1 cellular context compared by ENCODE assay signal in genomic region chr1:48530727-48531351, GRCh38.
A peak's percentile ranks its signal among the peaks of the same experiment; 100 is the strongest.
TF ChIP-seq lines count a peak whose summit lies in the region.

No MANE protein-coding gene starts in this region.

TF ChIP-seq in HepG2, 621 proteins besides CTCF, POLR2A, EP300 and RAD21 (continued from another document and continues in another):
- no peak for TF ChIP-seq ZNF800 (CRISPR knock-in tag; IDR thresholded peaks at IDR 0.05)
- TF ChIP-seq SMAD1 (CRISPR knock-in tag; IDR thresholded peaks at IDR 0.05; ENCODE audit: borderline replicate concordance, low read depth), result no peak
- no peak for TF ChIP-seq HNF4A (CRISPR knock-in tag; IDR thresholded peaks at IDR 0.05)
- TF ChIP-seq ZBTB33 (CRISPR knock-in tag; IDR thresholded peaks at IDR 0.05), result 0 out of 2 replicates have a peak, but pooled peaks have one; percentile 17
- no peak for TF ChIP-seq ZNF136 (CRISPR knock-in tag; IDR thresholded peaks at IDR 0.05; ENCODE audit: low read depth)
- TF ChIP-seq, protein P1, sequence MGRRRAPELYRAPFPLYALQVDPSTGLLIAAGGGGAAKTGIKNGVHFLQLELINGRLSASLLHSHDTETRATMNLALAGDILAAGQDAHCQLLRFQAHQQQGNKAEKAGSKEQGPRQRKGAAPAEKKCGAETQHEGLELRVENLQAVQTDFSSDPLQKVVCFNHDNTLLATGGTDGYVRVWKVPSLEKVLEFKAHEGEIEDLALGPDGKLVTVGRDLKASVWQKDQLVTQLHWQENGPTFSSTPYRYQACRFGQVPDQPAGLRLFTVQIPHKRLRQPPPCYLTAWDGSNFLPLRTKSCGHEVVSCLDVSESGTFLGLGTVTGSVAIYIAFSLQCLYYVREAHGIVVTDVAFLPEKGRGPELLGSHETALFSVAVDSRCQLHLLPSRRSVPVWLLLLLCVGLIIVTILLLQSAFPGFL (CRISPR knock-in tag; IDR thresholded peaks at IDR 0.05), result no peak
- TF ChIP-seq SRSF1 (optimal IDR thresholded peaks at IDR 0.05; ENCODE audit: low read depth, low read length), result no peak
- TF ChIP-seq, protein P2, sequence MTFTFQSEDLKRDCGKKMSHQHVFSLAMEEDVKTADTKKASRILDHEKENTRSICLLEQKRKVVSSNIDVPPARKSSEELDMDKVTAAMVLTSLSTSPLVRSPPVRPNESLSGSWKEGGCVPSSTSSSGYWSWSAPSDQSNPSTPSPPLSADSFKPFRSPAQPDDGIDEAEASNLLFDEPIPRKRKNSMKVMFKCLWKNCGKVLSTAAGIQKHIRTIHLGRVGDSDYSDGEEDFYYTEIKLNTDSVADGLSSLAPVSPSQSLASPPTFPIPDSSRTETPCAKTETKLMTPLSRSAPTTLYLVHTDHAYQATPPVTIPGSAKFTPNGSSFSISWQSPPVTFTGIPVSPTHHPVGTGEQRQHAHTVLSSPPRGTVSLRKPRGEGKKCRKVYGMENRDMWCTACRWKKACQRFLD (CRISPR knock-in tag; IDR thresholded peaks at IDR 0.05; ENCODE audit: borderline replicate concordance), result no peak
- TF ChIP-seq, protein P3, sequence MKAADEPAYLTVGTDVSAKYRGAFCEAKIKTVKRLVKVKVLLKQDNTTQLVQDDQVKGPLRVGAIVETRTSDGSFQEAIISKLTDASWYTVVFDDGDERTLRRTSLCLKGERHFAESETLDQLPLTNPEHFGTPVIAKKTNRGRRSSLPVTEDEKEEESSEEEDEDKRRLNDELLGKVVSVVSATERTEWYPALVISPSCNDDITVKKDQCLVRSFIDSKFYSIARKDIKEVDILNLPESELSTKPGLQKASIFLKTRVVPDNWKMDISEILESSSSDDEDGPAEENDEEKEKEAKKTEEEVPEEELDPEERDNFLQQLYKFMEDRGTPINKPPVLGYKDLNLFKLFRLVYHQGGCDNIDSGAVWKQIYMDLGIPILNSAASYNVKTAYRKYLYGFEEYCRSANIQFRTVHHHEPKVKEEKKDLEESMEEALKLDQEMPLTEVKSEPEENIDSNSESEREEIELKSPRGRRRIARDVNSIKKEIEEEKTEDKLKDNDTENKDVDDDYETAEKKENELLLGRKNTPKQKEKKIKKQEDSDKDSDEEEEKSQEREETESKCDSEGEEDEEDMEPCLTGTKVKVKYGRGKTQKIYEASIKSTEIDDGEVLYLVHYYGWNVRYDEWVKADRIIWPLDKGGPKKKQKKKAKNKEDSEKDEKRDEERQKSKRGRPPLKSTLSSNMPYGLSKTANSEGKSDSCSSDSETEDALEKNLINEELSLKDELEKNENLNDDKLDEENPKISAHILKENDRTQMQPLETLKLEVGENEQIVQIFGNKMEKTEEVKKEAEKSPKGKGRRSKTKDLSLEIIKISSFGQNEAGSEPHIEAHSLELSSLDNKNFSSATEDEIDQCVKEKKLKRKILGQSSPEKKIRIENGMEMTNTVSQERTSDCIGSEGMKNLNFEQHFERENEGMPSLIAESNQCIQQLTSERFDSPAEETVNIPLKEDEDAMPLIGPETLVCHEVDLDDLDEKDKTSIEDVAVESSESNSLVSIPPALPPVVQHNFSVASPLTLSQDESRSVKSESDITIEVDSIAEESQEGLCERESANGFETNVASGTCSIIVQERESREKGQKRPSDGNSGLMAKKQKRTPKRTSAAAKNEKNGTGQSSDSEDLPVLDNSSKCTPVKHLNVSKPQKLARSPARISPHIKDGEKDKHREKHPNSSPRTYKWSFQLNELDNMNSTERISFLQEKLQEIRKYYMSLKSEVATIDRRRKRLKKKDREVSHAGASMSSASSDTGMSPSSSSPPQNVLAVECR (CRISPR knock-in tag; IDR thresholded peaks at IDR 0.05; ENCODE audit: borderline replicate concordance), result no peak; the same call in 1 of the 2 replicates
- TF ChIP-seq JUNB (CRISPR knock-in tag; IDR thresholded peaks at IDR 0.05; ENCODE audit: borderline replicate concordance), result no peak
- no peak for TF ChIP-seq ZNF567 (CRISPR knock-in tag; IDR thresholded peaks at IDR 0.05; ENCODE audit: borderline replicate concordance)
- TF ChIP-seq PRDM15 (CRISPR knock-in tag; IDR thresholded peaks at IDR 0.05), result no peak
- no peak for TF ChIP-seq ZBTB3 (CRISPR knock-in tag; IDR thresholded peaks at IDR 0.05; ENCODE audit: borderline replicate concordance, low read depth)
- no peak; the same call in 1 of the 2 replicates for TF ChIP-seq MEIS2 (CRISPR knock-in tag; IDR thresholded peaks at IDR 0.05)
- TF ChIP-seq ZNF446 (CRISPR knock-in tag; IDR thresholded peaks at IDR 0.05), result no peak
- no peak for TF ChIP-seq ZMYM3 (CRISPR knock-in tag; IDR thresholded peaks at IDR 0.05)
- no peak for TF ChIP-seq ZNF557 (CRISPR knock-in tag; IDR thresholded peaks at IDR 0.05)
- no peak for TF ChIP-seq BCL3 (CRISPR knock-in tag; IDR thresholded peaks at IDR 0.05)
- 0 out of 2 replicates have a peak, but pooled peaks have one; percentile 36 for TF ChIP-seq ZNF639 (CRISPR knock-in tag; conservative IDR thresholded peaks at IDR 0.05)
- no peak for TF ChIP-seq RXRA (CRISPR knock-in tag; IDR thresholded peaks at IDR 0.05)
- TF ChIP-seq ZFYVE20 (CRISPR knock-in tag; IDR thresholded peaks at IDR 0.05; ENCODE audit: borderline replicate concordance, low read depth), result no peak
- no peak for TF ChIP-seq ZNF709 (CRISPR knock-in tag; IDR thresholded peaks at IDR 0.05)
- 0 out of 2 replicates have a peak, but pooled peaks have one; percentile 39 for TF ChIP-seq ZNF614 (CRISPR knock-in tag; IDR thresholded peaks at IDR 0.05; ENCODE audit: borderline replicate concordance)
- no peak for TF ChIP-seq ZNF589 (CRISPR knock-in tag; conservative IDR thresholded peaks at IDR 0.05)
- no peak for TF ChIP-seq RBFOX2 (IDR thresholded peaks at IDR 0.05; ENCODE audit: low read depth, low read length)
- no peak for TF ChIP-seq ZNF225 (CRISPR knock-in tag; IDR thresholded peaks at IDR 0.05)
- no peak for TF ChIP-seq ZNF563 (CRISPR knock-in tag; IDR thresholded peaks at IDR 0.05)
- 0 out of 2 replicates have a peak, but pooled peaks have one; percentile 45 for TF ChIP-seq CCDC6 (CRISPR knock-in tag; IDR thresholded peaks at IDR 0.05)
- TF ChIP-seq ZNF570 (CRISPR knock-in tag; IDR thresholded peaks at IDR 0.05; ENCODE audit: borderline replicate concordance), result no peak
- TF ChIP-seq RAD51 (IDR thresholded peaks at IDR 0.05; ENCODE audit: borderline replicate concordance), result no peak
- TF ChIP-seq NKX3-1 (CRISPR knock-in tag; IDR thresholded peaks at IDR 0.05), result peak; percentile 80
- TF ChIP-seq POGK (CRISPR knock-in tag; conservative IDR thresholded peaks at IDR 0.05), result 0 out of 2 replicates have a peak, but pooled peaks have one; percentile 32
- TF ChIP-seq SP2 (CRISPR knock-in tag; IDR thresholded peaks at IDR 0.05), result no peak
- TF ChIP-seq ZNF329 (CRISPR knock-in tag; IDR thresholded peaks at IDR 0.05; ENCODE audit: low read depth), result no peak
- no peak; the same call in 1 of the 2 replicates for TF ChIP-seq HOXD1 (CRISPR knock-in tag; IDR thresholded peaks at IDR 0.05)
- no peak for TF ChIP-seq RCOR2 (CRISPR knock-in tag; IDR thresholded peaks at IDR 0.05)
- TF ChIP-seq SOX13 (IDR thresholded peaks at IDR 0.05), result no peak
- TF ChIP-seq SOX13 (CRISPR knock-in tag; conservative IDR thresholded peaks at IDR 0.05 in 1 of 2, IDR thresholded peaks at IDR 0.05 in 1 of 2), result 0 out of 4 replicates have a peak, but pooled peaks of 1 of the 2 experiments have one; percentile 33
- no peak for TF ChIP-seq SYNCRIP (IDR thresholded peaks at IDR 0.05; ENCODE audit: insufficient read depth, low read depth, low read length)
- TF ChIP-seq ZNF546 (CRISPR knock-in tag; conservative IDR thresholded peaks at IDR 0.05), result no peak
- peak; percentile 29; the same call in 1 of the 2 replicates for TF ChIP-seq FOXO1 (CRISPR knock-in tag; IDR thresholded peaks at IDR 0.05)
- TF ChIP-seq ZNF850 (CRISPR knock-in tag; conservative IDR thresholded peaks at IDR 0.05), result no peak
- TF ChIP-seq MED13 (CRISPR knock-in tag; IDR thresholded peaks at IDR 0.05), result no peak
- no peak for TF ChIP-seq ZNF20 (CRISPR knock-in tag; IDR thresholded peaks at IDR 0.05)
- no peak for TF ChIP-seq ZMYM2 (CRISPR knock-in tag; IDR thresholded peaks at IDR 0.05)
- 0 out of 2 replicates have a peak, but pooled peaks have one; percentile 44 for TF ChIP-seq SP4 (CRISPR knock-in tag; IDR thresholded peaks at IDR 0.05)
- TF ChIP-seq FOXC1 (CRISPR knock-in tag; IDR thresholded peaks at IDR 0.05; ENCODE audit: borderline replicate concordance), result no peak
- no peak for TF ChIP-seq ZC3H4 (CRISPR knock-in tag; IDR thresholded peaks at IDR 0.05; ENCODE audit: borderline replicate concordance)
- peak; percentile 89 for TF ChIP-seq XRCC5 (optimal IDR thresholded peaks at IDR 0.05; ENCODE audit: low read length)
- TF ChIP-seq SALL2 (CRISPR knock-in tag; IDR thresholded peaks at IDR 0.05), result no peak
